ENCODE assay signal across 14 cellular contexts in the genomic region with DNA sequence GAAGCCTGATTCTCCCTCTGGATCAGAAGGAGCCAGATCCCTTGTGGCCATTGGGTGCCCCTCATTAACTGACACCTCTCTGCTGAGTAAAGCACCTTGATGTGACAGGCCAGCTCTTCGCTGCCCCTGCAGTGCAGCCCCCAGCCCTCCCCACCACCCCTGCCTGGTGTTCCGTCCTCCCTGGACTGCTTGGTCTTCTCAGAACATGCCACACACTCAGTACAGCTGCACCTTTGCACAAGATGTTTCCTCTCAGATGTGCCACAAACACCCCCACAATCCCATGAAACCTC. TPM values are rescaled to one million over a fixed set of nuclear protein-coding genes. Genes with fewer than 3 reads are reported as not detected.
DNase-seq lines count a peak whose midpoint lies in the region; ATAC-seq lines count a peak whose summit lies in the region.
"Had no signal": no experiment of that assay in that cellular context is flagged by ENCODE, and none has a peak within 500 bp of the region (broad histone marks: within the 10 kb centered on the region; RNA-seq: fewer than 3 reads in every experiment).

No MANE protein-coding gene starts in this region.

- in situ Hi-C loops in GM23248 (cut with MboI): no loop called here

- peak overlapping the region; percentile 68 for H3K4me2 ChIP-seq in BLaER1
- H3K4me2 ChIP-seq in GM23248 (ENCODE audit: unreplicated experiment): peak overlapping the region; percentile 30

- H2AFZ ChIP-seq in GM23248: no peak overlapping the region

- H3K27ac Mint-ChIP-seq in naive thymus-derived CD4-positive, alpha-beta T cell: peak overlapping the region in 6 of 9 donors; percentile 63 to 92 (median 75)

- H3K4me3 ChIP-seq in BLaER1: no peak overlapping the region
- H3K4me3 ChIP-seq in GM23248: no peak overlapping the region
- H3K4me3 ChIP-seq in naive thymus-derived CD4-positive, alpha-beta T cell (ENCODE audit: low read length): no peak overlapping the region
- H3K4me3 ChIP-seq: mucosa of descending colon, pancreas, spleen, stomach, vagina had no signal

- WGBS in GM23248 (ENCODE audit: low coverage in 1 of 2, low lambda C conversion rate in 2 of 2, missing lambda C conversion rate in 2 of 2), 2 experiments: 56 to 100% methylated on average over 1 to 2 of the region's 2 CpGs

- H3K27ac ChIP-seq in BLaER1 (0 out of 2 replicates have a peak overlapping the region, but pooled peaks have one; percentile 3), GM23248 (no peak overlapping the region), caudate nucleus (ENCODE audit: low read depth, low read length) (peak overlapping the region; percentile 50)
- no peak overlapping the region for H3K27ac ChIP-seq in naive thymus-derived CD4-positive, alpha-beta T cell (ENCODE audit: low read depth, low read length)
- H3K27ac ChIP-seq: pancreas, stomach, vagina had no signal

- no peaks in the 10 kb centered on the region for H3K9me3 ChIP-seq in BLaER1
- H3K9me3 ChIP-seq in GM23248 (ENCODE audit: low read depth): no peaks in the 10 kb centered on the region
- no peaks in the 10 kb centered on the region for H3K9me3 ChIP-seq in naive thymus-derived CD4-positive, alpha-beta T cell (ENCODE audit: control insufficient read depth in 2 of 3, low read length in 3 of 3)
- H3K9me3 ChIP-seq: mucosa of descending colon, pancreas, spleen, stomach, vagina had no signal

- no peaks in the 10 kb centered on the region for H3K9me2 ChIP-seq in GM23248 (ENCODE audit: insufficient read depth)

- ATAC-seq in naive thymus-derived CD4-positive, alpha-beta T cell: no peak
- no peak for ATAC-seq in GM18517 (IDR thresholded peaks at IDR 0.05; ENCODE audit: unreplicated experiment)
- no peak for ATAC-seq in HG03432 (IDR thresholded peaks at IDR 0.05; ENCODE audit: unreplicated experiment)

- 0 out of 2 replicates have a peak, but pooled peaks cover 10% of the 10 kb centered on the region for H3F3A ChIP-seq in GM23248 (ENCODE audit: insufficient read depth)

- no peaks in the 10 kb centered on the region for H3K27me3 Mint-ChIP-seq in naive thymus-derived CD4-positive, alpha-beta T cell

- H3K4me1 ChIP-seq in BLaER1 (peaks cover 45% of the 10 kb centered on the region), GM23248 (ENCODE audit: insufficient read depth) (peaks cover 13% of the 10 kb centered on the region)
- H3K4me1 ChIP-seq in naive thymus-derived CD4-positive, alpha-beta T cell (ENCODE audit: control insufficient read depth in 2 of 2, insufficient read depth in 2 of 2, low read length in 2 of 2): peaks cover 0 to 10% of the 10 kb centered on the region in 2 donors

- H3K9ac ChIP-seq in BLaER1 (no peak overlapping the region), GM23248 (no peak overlapping the region)

- H3K9me3 Mint-ChIP-seq in naive thymus-derived CD4-positive, alpha-beta T cell: peaks cover 0 to 2% (median 0%) of the 10 kb centered on the region in 11 donors

- H3K36me3 ChIP-seq in BLaER1 (peaks cover 42% of the 10 kb centered on the region), GM23248 (ENCODE audit: low read depth) (peaks cover 10% of the 10 kb centered on the region; the same call in 1 of the 2 replicates)
- peaks cover 0 to 27% (median 0%) of the 10 kb centered on the region in 3 experiments for H3K36me3 ChIP-seq in naive thymus-derived CD4-positive, alpha-beta T cell (ENCODE audit: control insufficient read depth in 2 of 3, insufficient read depth in 3 of 3, low read length in 3 of 3)

- peaks cover 0 to 15% (median 4%) of the 10 kb centered on the region in 5 donors for H3K36me3 Mint-ChIP-seq in naive thymus-derived CD4-positive, alpha-beta T cell

- H3K4me1 Mint-ChIP-seq in naive thymus-derived CD4-positive, alpha-beta T cell: peaks cover 15 to 34% (median 23%) of the 10 kb centered on the region in 7 donors

- intact Hi-C loops in naive thymus-derived CD4-positive, alpha-beta T cell (cut with micrococcal nuclease): loop anchor here (2.0 to 5.0 kb wide), 3 partner anchors 58 to 674 kb away; no protein-coding TSS in a partner anchor

- CTCF ChIA-PET in naive thymus-derived CD4-positive, alpha-beta T cell (lab: Charles Lee): interaction anchor here (1.1 to 2.7 kb wide), 3 partner anchors 8 to 374 kb away, joined by 3 to 14 read pairs (median 6); no protein-coding TSS in a partner anchor

- H4K20me1 ChIP-seq in BLaER1 (peaks cover 49% of the 10 kb centered on the region), GM23248 (ENCODE audit: insufficient read depth) (no peaks in the 10 kb centered on the region)

- no peak for DNase-seq in GM23248
- DNase-seq in caudate nucleus (lab: John Stamatoyannopoulos, UW): peak in 2 of 61 donors; percentile 53 to 54
- no peak for DNase-seq in naive thymus-derived CD4-positive, alpha-beta T cell
- DNase-seq in stimulated activated CD4-positive, alpha-beta T cell treated with anti-CD3 and anti-CD28 coated beads, Interleukin-2, amount 100 ng/mL, for 48 hours: no peak
- no peak for DNase-seq in superior temporal gyrus (ENCODE audit: extremely low spot score)
- DNase-seq: spleen had no signal

- no peaks in the 10 kb centered on the region for H3K79me2 ChIP-seq in GM23248 (ENCODE audit: insufficient read depth)

- POLR2A ChIA-PET in naive thymus-derived CD4-positive, alpha-beta T cell (lab: Charles Lee): no interaction called here

- no peaks in the 10 kb centered on the region for H3K27me3 ChIP-seq in BLaER1
- H3K27me3 ChIP-seq in GM23248 (replicated peaks; ENCODE audit: insufficient read depth): no peaks in the 10 kb centered on the region
- H3K27me3 ChIP-seq in naive thymus-derived CD4-positive, alpha-beta T cell (ENCODE audit: control insufficient read depth in 2 of 2, insufficient read depth in 2 of 2, low read length in 2 of 2): no peaks in the 10 kb centered on the region
- H3K27me3 ChIP-seq: pancreas, spleen, stomach, vagina had no signal

- peak overlapping the region in 8 of 10 donors; percentile 19 to 74 (median 62) for H3K4me3 Mint-ChIP-seq in naive thymus-derived CD4-positive, alpha-beta T cell

RNA-seq across cellular contexts. Expression of a gene that starts 20.2 kb away (rescaled TPM):
- total RNA-seq in GM23248 (2014; rRNA removed; shearing (Covaris generic)): 47.9 and 48.1 TPM in 2 replicates
- polyA plus RNA-seq in GM23248 (2016; fragmentation: Nextera tagmentation; extraction: Ambion mirVana): 61.4 and 67.1 TPM in 2 replicates
- 10 to 100 TPM; 62.1 to 95.5 (median 71.0) TPM for total RNA-seq in naive thymus-derived CD4-positive, alpha-beta T cell
- 10 to 100 TPM; 44.5 to 58.7 TPM for polyA plus RNA-seq in naive thymus-derived CD4-positive, alpha-beta T cell

RNA-seq across cellular contexts. Expression of a gene that starts 35.9 kb away (rescaled TPM):
- not detected in 2 replicates for total RNA-seq in GM23248 (2014; rRNA removed; shearing (Covaris generic))
- not detected in 2 replicates for polyA plus RNA-seq in GM23248 (2016; fragmentation: Nextera tagmentation; extraction: Ambion mirVana)
- total RNA-seq in naive thymus-derived CD4-positive, alpha-beta T cell: not detected
- not detected for polyA plus RNA-seq in naive thymus-derived CD4-positive, alpha-beta T cell
- total RNA-seq: SK-MEL-5, spleen, stomach had no signal
- polyA plus RNA-seq: spleen had no signal

Comparison
In these comparisons a context has a peak if more than half of its experiments do, and no peak if none do; other contexts are left out.
1. H3K27ac ChIP-seq: peak in BLaER1 (single experiment) and caudate nucleus (single experiment); none in GM23248 (single experiment) and naive thymus-derived CD4-positive, alpha-beta T cell (single experiment).